ENCODE assay signal across 8 cellular contexts in genomic region chrX:39814391-39814790, GRCh38.
A peak's percentile ranks its signal among the peaks of the same experiment; 100 is the strongest.
DNase-seq lines count a peak whose midpoint lies in the region; ATAC-seq, FAIRE-seq and TF ChIP-seq lines count a peak whose summit lies in the region.

No MANE protein-coding gene starts in this region.

- no peak overlapping the region for H3K4me3 ChIP-seq in AG10803 (ENCODE audit: low read length)
- H3K4me3 ChIP-seq in right lobe of liver = no peak overlapping the region

- peaks cover 0 to 26% (median 8%) of the 10 kb centered on the region in 4 donors for H3K4me1 ChIP-seq in right lobe of liver

- TF ChIP-seq POLR2A in right lobe of liver (IDR thresholded peaks at IDR 0.05) = no peak

- no peaks in the 10 kb centered on the region for H3K9me3 ChIP-seq in right lobe of liver

- peaks cover 30% of the 10 kb centered on the region for H3K27me3 Mint-ChIP-seq in brain

- peak overlapping the region; percentile 16 to 69 (median 64) for H3K27ac ChIP-seq in right lobe of liver

- peak overlapping the region; percentile 14 to 91 (median 87) for H3K27ac Mint-ChIP-seq in brain

- intact Hi-C loops in right lobe of liver (cut with DNase I) = no loop called here

- ATAC-seq in right lobe of liver = peak; percentile 3 to 33 (median 19)
- ATAC-seq in GM19455 (IDR thresholded peaks at IDR 0.05; ENCODE audit: unreplicated experiment) = no peak
- no peak for ATAC-seq in HG03159 (IDR thresholded peaks at IDR 0.05; ENCODE audit: unreplicated experiment)
- ATAC-seq in GM21423 (IDR thresholded peaks at IDR 0.05; ENCODE audit: unreplicated experiment) = no peak

- no peaks in the 10 kb centered on the region for H3K36me3 ChIP-seq in right lobe of liver

- 9% methylated on average over 4 of the region's 4 CpGs for WGBS in right lobe of liver (ENCODE audit: insufficient coverage, low coverage, low lambda C conversion rate, missing lambda C conversion rate)

- H3K4me3 Mint-ChIP-seq in brain = no peak overlapping the region

- H3K9me3 Mint-ChIP-seq in brain = peaks cover 0 to 11% (median 0%) of the 10 kb centered on the region in 5 experiments

- DNase-seq in AG10803 (ENCODE audit: low read depth) (peak; percentile 23), GM19239 (ENCODE audit: insufficient read length, low spot score) (no peak), OCI-M1 (lab: John Stamatoyannopoulos, UW) (peak; percentile 59), right lobe of liver (no peak)

- no peaks in the 10 kb centered on the region for H3K36me3 Mint-ChIP-seq in brain

- H3K4me1 Mint-ChIP-seq in brain = peaks cover 88% of the 10 kb centered on the region

- no peaks in the 10 kb centered on the region for H3K27me3 ChIP-seq in right lobe of liver

- TF ChIP-seq CTCF in AG10803 (conservative IDR thresholded peaks at IDR 0.05; ENCODE audit: low read length) (peak; percentile 60), brain (conservative IDR thresholded peaks at IDR 0.05) (peak; percentile 26 to 63), right lobe of liver (IDR thresholded peaks at IDR 0.05) (peak; percentile 34 to 54 (median 41))

- peak; percentile 74 for FAIRE-seq in GM19239 (lab: Jason Lieb, UNC)

Comparison
In these comparisons a context has a peak if more than half of its experiments do, and no peak if none do; other contexts are left out.
1. DNase-seq: peak in AG10803 (single experiment) and OCI-M1 (single experiment); none in GM19239 (single experiment) and right lobe of liver (0 of 3).
2. ATAC-seq: peak in right lobe of liver (4 of 4); none in GM19455 (single experiment), HG03159 (single experiment) and GM21423 (single experiment).
3. Peak in every context shown above with its lines, with median percentiles within 50 percentile points of each other: CTCF ChIP-seq.